In genomic region chr22:35133702-35134395, GRCh38 we compare ENCODE assay signal across 19 cellular contexts.
DNase-seq lines count a peak whose midpoint lies in the region; ATAC-seq, FAIRE-seq and TF ChIP-seq lines count a peak whose summit lies in the region.
"Had no signal": no experiment of that assay in that cellular context is flagged by ENCODE, and none has a peak within 500 bp of the region (broad histone marks: within the 10 kb centered on the region; RNA-seq: fewer than 3 reads in every experiment).

No MANE protein-coding gene starts in this region.

- TF ChIP-seq POLR2A in K562 (conservative IDR thresholded peaks at IDR 0.05) (no peak), transverse colon (IDR thresholded peaks at IDR 0.05) (no peak)

- in situ Hi-C loops in K562 (cut with MboI) = no loop called here
- in situ Hi-C loops in transverse colon (cut with MboI; ENCODE audit: low pct_ligation_motif_present in 1 of 4, low pct_unique_long_range_greater_than_20kb in 1 of 4, low sequenced_read_pairs in 3 of 4) = no loop called here

- H3K36me3 Mint-ChIP-seq in GM23338 (ENCODE audit: low read depth) = no peaks in the 10 kb centered on the region
- H3K36me3 Mint-ChIP-seq: CD8-positive, alpha-beta T cell had no signal

- no TSS peak for BruUV-seq in K562 (replicated peaks; lab: Mats Ljungman, UMichigan)

- H3K27ac Mint-ChIP-seq in GM23338 = no peak overlapping the region
- H3K27ac Mint-ChIP-seq: CD8-positive, alpha-beta T cell had no signal

- H3K79me2 ChIP-seq in GM23338 (replicated peaks; ENCODE audit: insufficient read depth) (no peaks in the 10 kb centered on the region), K562 (ENCODE audit: control insufficient read depth, insufficient read depth, low read length) (no peaks in the 10 kb centered on the region)

- H3K9me2 ChIP-seq in GM23338 (ENCODE audit: insufficient read depth) = 0 out of 2 replicates have a peak, but pooled peaks cover 7% of the 10 kb centered on the region
- H3K9me2 ChIP-seq: SK-N-SH had no signal

- H3K9me3 ChIP-seq in K562 (replicated peaks; ENCODE audit: control insufficient read depth, insufficient read depth, low read depth, low read length) = no peaks in the 10 kb centered on the region
- no peaks in the 10 kb centered on the region for H3K9me3 ChIP-seq in mucosa of descending colon
- H3K9me3 ChIP-seq in transverse colon = no peaks in the 10 kb centered on the region
- H3K9me3 ChIP-seq: A549, SK-N-SH had no signal

- H3K4me3 ChIP-seq in GM23338 = no peak overlapping the region
- H3K4me3 ChIP-seq in K562 = no peak overlapping the region
- no peak overlapping the region for H3K4me3 ChIP-seq in mucosa of descending colon
- H3K4me3 ChIP-seq in transverse colon = peak overlapping the region in 1 of 4 donors; percentile 34
- H3K4me3 ChIP-seq: A549 had no signal

- H3K27ac ChIP-seq in GM23338 (ENCODE audit: low read depth) (no peak overlapping the region), K562 (ENCODE audit: extremely low read depth, low read depth, low read length) (no peak overlapping the region), transverse colon (peak overlapping the region; percentile 59 to 82 (median 72))
- H3K27ac ChIP-seq: A549 had no signal

- POLR2A ChIA-PET in K562 (lab: Yijun Ruan, JAX) = interaction anchor here (0.6 to 0.7 kb wide), 4 partner anchors 12 to 1264 kb away, joined by 3 to 4 read pairs (median 3); no protein-coding TSS in a partner anchor

- peaks cover 30% of the 10 kb centered on the region for H3K4me1 Mint-ChIP-seq in GM23338

- no peaks in the 10 kb centered on the region for H3F3A ChIP-seq in GM23338 (replicated peaks; ENCODE audit: low read depth)

- peaks cover 29% of the 10 kb centered on the region for H3K4me1 ChIP-seq in GM23338 (ENCODE audit: insufficient read depth)
- peaks cover 23 to 42% of the 10 kb centered on the region in 2 experiments for H3K4me1 ChIP-seq in K562 (replicated peaks in 1 of 2; ENCODE audit: control insufficient read depth in 2 of 2, insufficient read depth in 2 of 2, low read length in 2 of 2)
- peaks cover 31% of the 10 kb centered on the region for H3K4me1 ChIP-seq in mucosa of descending colon (ENCODE audit: low read depth)
- peaks cover 7 to 32% (median 15%) of the 10 kb centered on the region in 4 donors for H3K4me1 ChIP-seq in transverse colon
- H3K4me1 ChIP-seq: A549 had no signal

- no peak for TF ChIP-seq CTCF in GM23338 (conservative IDR thresholded peaks at IDR 0.05; ENCODE audit: low read depth in 2 of 2)
- no peak for TF ChIP-seq CTCF in K562 (IDR thresholded peaks at IDR 0.05 in 2 of 3, conservative IDR thresholded peaks at IDR 0.05 in 1 of 3; ENCODE audit: insufficient read depth in 2 of 3, low read depth in 1 of 3, low read length in 3 of 3)
- TF ChIP-seq CTCF in mucosa of descending colon (IDR thresholded peaks at IDR 0.05) = no peak
- TF ChIP-seq CTCF in transverse colon (IDR thresholded peaks at IDR 0.05) = no peak

- FAIRE-seq in K562 (lab: Jason Lieb, UNC) = no peak
- FAIRE-seq: A549 had no signal

- H3K36me3 ChIP-seq in GM23338 (ENCODE audit: insufficient read depth) (no peaks in the 10 kb centered on the region), K562 (ENCODE audit: control insufficient read depth, insufficient read depth, low read length) (peaks cover under 1% of the 10 kb centered on the region; the same call in 1 of the 3 replicates), mucosa of descending colon (ENCODE audit: low read depth) (no peaks in the 10 kb centered on the region), transverse colon (no peaks in the 10 kb centered on the region)

- H3K27me3 ChIP-seq in GM23338 (ENCODE audit: insufficient read depth) = no peaks in the 10 kb centered on the region
- no peaks in the 10 kb centered on the region for H3K27me3 ChIP-seq in K562 (ENCODE audit: control insufficient read depth in 2 of 2, insufficient read depth in 2 of 2, low read length in 2 of 2)
- no peaks in the 10 kb centered on the region for H3K27me3 ChIP-seq in transverse colon

- no peak for ATAC-seq in GM23338
- peak; percentile 18 for ATAC-seq in K562
- ATAC-seq in mucosa of descending colon = peak; percentile 44
- ATAC-seq: A549; CD8-positive, alpha-beta T cell had no signal

- intact Hi-C loops in K562 (cut with micrococcal nuclease) = no loop called here
- intact Hi-C loops in mucosa of descending colon (cut with DNase I, micrococcal nuclease) = loop anchor here in 1 of 2 donors (10.0 kb wide), 1 partner anchor 89 kb away; no protein-coding TSS in a partner anchor
- intact Hi-C loops in transverse colon (cut with DNase I; ENCODE audit: low total_unique reads) = no loop called here

- peak overlapping the region; percentile 55; the same call in 1 of the 2 replicates for H3K4me2 ChIP-seq in GM23338
- peak overlapping the region; percentile 32; the same call in 1 of the 2 replicates for H3K4me2 ChIP-seq in K562 (ENCODE audit: insufficient read depth, low read length)
- H3K4me2 ChIP-seq: A549, SK-N-SH had no signal

- peak overlapping the region; percentile 78; the same call in 1 of the 2 replicates for H2AFZ ChIP-seq in GM23338
- no peak overlapping the region for H2AFZ ChIP-seq in K562 (ENCODE audit: low read depth, low read length)

- H3K9me1 ChIP-seq in K562 (ENCODE audit: control insufficient read depth, insufficient read depth, low read length) = peaks cover 4% of the 10 kb centered on the region

- 48% methylated on average over 12 of the region's 15 CpGs for WGBS in K562 (ENCODE audit: insufficient coverage, low coverage, missing lambda C conversion rate)
- whole genome bisulfite sequencing in transverse colon (ENCODE audit: low coverage in 1 of 2), 2 donors = 51% methylated on average over 5 to 15 of the region's 15 CpGs

- DNase-seq in GM23338 (ENCODE audit: low spot score) (no peak), K562 (ENCODE audit: extremely low read depth in 1 of 4, low spot score in 3 of 4) (peak in 2 of 4 experiments; percentile 21 to 23), mucosa of descending colon (peak in 2 of 3 donors; percentile 44 to 59), transverse colon (peak; percentile 19), GDM1 (lab: John Stamatoyannopoulos, UW) (no peak), putamen (ENCODE audit: low spot score) (no peak), COLO668 (lab: John Stamatoyannopoulos, UW; ENCODE audit: unreplicated experiment) (no peak)
- DNase-seq: CD8-positive, alpha-beta T cell; HCEC 1CT; MM.1S; NCI-H1092 treated with DMSO at 0.1 percent for 48 hours; NCI-H146; NCI-H2029 treated with DMSO at 0.1 percent for 48 hours; NCI-H446 treated with DMSO at 0.1 percent for 48 hours; NCI-H69; NK-92 treated with Interleukin-12 subunit alpha and Interleukin-12 subunit beta, amount 100 ng/mL, for 24 hours; SHP77; SK-N-SH had no signal

- peak overlapping the region in 1 of 2 experiments; percentile 35; a peak in 2 of 4 replicates for H3K9ac ChIP-seq in K562 (ENCODE audit: insufficient read depth in 1 of 2, low read depth in 2 of 2, low read length in 2 of 2)
- H3K9ac ChIP-seq: SK-N-SH had no signal

- H4K20me1 ChIP-seq in GM23338 (replicated peaks; ENCODE audit: insufficient read depth) (no peaks in the 10 kb centered on the region), K562 (replicated peaks; ENCODE audit: control insufficient read depth, insufficient read depth, low read length) (no peaks in the 10 kb centered on the region)

- CTCF ChIA-PET in K562 (lab: Yijun Ruan, JAX; ENCODE audit: low intra/inter-chr PET ratio) = no interaction called here

- H3K9me3 Mint-ChIP-seq in GM23338 = peaks cover 12% of the 10 kb centered on the region; the same call in 2 of the 3 replicates
- H3K9me3 Mint-ChIP-seq: CD8-positive, alpha-beta T cell had no signal

- no peak overlapping the region; the same call in 2 of the 3 replicates for H3K4me3 Mint-ChIP-seq in GM23338
- H3K4me3 Mint-ChIP-seq: CD8-positive, alpha-beta T cell had no signal

- peaks cover 3% of the 10 kb centered on the region for H3K27me3 Mint-ChIP-seq in GM23338 (ENCODE audit: insufficient read depth, low read depth, poor library complexity)

- TF ChIP-seq RAD21 in K562 (CRISPR knock-in tag; conservative IDR thresholded peaks at IDR 0.05 in 1 of 2, IDR thresholded peaks at IDR 0.05 in 1 of 2) = no peak

- no peak for TF ChIP-seq EP300 in K562 (IDR thresholded peaks at IDR 0.05; ENCODE audit: low read length)
- TF ChIP-seq EP300 in transverse colon (IDR thresholded peaks at IDR 0.05; ENCODE audit: low read depth) = no peak

TF ChIP-seq in GM23338, 12 proteins besides CTCF, POLR2A, EP300 and RAD21 (continues in another document):
- no peak for TF ChIP-seq ZNF114 (CRISPR knock-in tag; IDR thresholded peaks at IDR 0.05)
- no peak for TF ChIP-seq JUNB (IDR thresholded peaks at IDR 0.05; ENCODE audit: unreplicated experiment)
- no peak for TF ChIP-seq CREB1 (CRISPR knock-in tag; IDR thresholded peaks at IDR 0.05; ENCODE audit: low read depth)

TF ChIP-seq in K562, 482 proteins besides CTCF, POLR2A, EP300 and RAD21 (continues in another document):
- TF ChIP-seq MBD2 (IDR thresholded peaks at IDR 0.05; ENCODE audit: borderline replicate concordance, low read depth) (no peak), CC2D1A (IDR thresholded peaks at IDR 0.05) (no peak), IRF1 (CRISPR knock-in tag; IDR thresholded peaks at IDR 0.05; ENCODE audit: borderline replicate concordance) (no peak), GTF3C2 (IDR thresholded peaks at IDR 0.05; ENCODE audit: borderline replicate concordance, extremely low read depth, insufficient read length) (no peak)

Comparison
In these comparisons a context has a peak if more than half of its experiments do, and no peak if none do; other contexts are left out.
1. DNase-seq: peak in mucosa of descending colon (2 of 3) and transverse colon (single experiment); none in GM23338 (single experiment), GDM1 (single experiment), putamen (single experiment) and COLO668 (single experiment).
2. H3K27ac ChIP-seq: peak in transverse colon (4 of 4); none in GM23338 (single experiment) and K562 (single experiment).